ENCODE assay signal across 9 cellular contexts in genomic region chr3:39065197-39065596, GRCh38. TPM values are rescaled to one million over a fixed set of nuclear protein-coding genes. Genes with fewer than 3 reads are reported as not detected.
A peak's percentile ranks its signal among the peaks of the same experiment; 100 is the strongest.
DNase-seq lines count a peak whose midpoint lies in the region; ATAC-seq and TF ChIP-seq lines count a peak whose summit lies in the region.
"Had no signal": no experiment of that assay in that cellular context is flagged by ENCODE, and none has a peak within 500 bp of the region (broad histone marks: within the 10 kb centered on the region; RNA-seq: fewer than 3 reads in every experiment).

No MANE protein-coding gene starts in this region.

- no peaks in the 10 kb centered on the region for H3K36me3 ChIP-seq in MG63

- H3K4me3 ChIP-seq in MG63 = no peak overlapping the region
- H3K4me3 ChIP-seq: Peyer's patch had no signal

- H3K4me3 Mint-ChIP-seq in HFFc6 = no peak overlapping the region

- TF ChIP-seq CTCF in GM12872 (IDR thresholded peaks at IDR 0.05; ENCODE audit: insufficient read depth, low read depth, low read length) (peak; percentile 75), HFFc6 (IDR thresholded peaks at IDR 0.05) (peak; percentile 58)

- H3K27me3 Mint-ChIP-seq in HFFc6 (ENCODE audit: insufficient read depth) = no peaks in the 10 kb centered on the region; the same call in 1 of the 2 replicates

- H3K4me1 Mint-ChIP-seq in HFFc6 (ENCODE audit: low read depth) = peaks cover 42% of the 10 kb centered on the region

- ATAC-seq in left lobe of liver = peak; percentile 65

- peaks cover 8% of the 10 kb centered on the region for H3K36me3 Mint-ChIP-seq in HFFc6 (ENCODE audit: low read depth)

- DNase-seq in AG08396 (ENCODE audit: low spot score) = peak; percentile 68
- DNase-seq in HFFc6 = peak; percentile 46
- peak; percentile 1 for DNase-seq in MG63
- peak; percentile 12 for DNase-seq in activated naive CD4-positive, alpha-beta T cell treated with anti-CD3 and anti-CD28 coated beads, Interleukin-2, amount 50 U/mL, for 16 hours
- no peak for DNase-seq in left lobe of liver (ENCODE audit: low spot score)
- no peak for DNase-seq in retina
- no peak for DNase-seq in NCI-H345 treated with DMSO at 0.1 percent for 48 hours (lab: John Stamatoyannopoulos, UW; ENCODE audit: unreplicated experiment)

- no peaks in the 10 kb centered on the region for H3K27me3 ChIP-seq in MG63
- H3K27me3 ChIP-seq: Peyer's patch had no signal

- H3K9me3 Mint-ChIP-seq in HFFc6 = no peaks in the 10 kb centered on the region

- H3K9me3 ChIP-seq in MG63 = no peaks in the 10 kb centered on the region
- H3K9me3 ChIP-seq: Peyer's patch had no signal

- H3K27ac Mint-ChIP-seq in HFFc6 = peak overlapping the region; percentile 55

RNA-seq across cellular contexts. Expression of gene WDR48, which starts 13.4 kb away (rescaled TPM):
- 10 to 100 TPM; 25.7 to 29.1 (median 28.1) TPM for total RNA-seq in HFFc6 (2021; fragmentation: NEBNext Ultra II Directional; extraction: Animal tissue kit (Norgen Biotek cat#: 25700))
- total RNA-seq in MG63 (2014; rRNA removed; shearing (Covaris generic); ENCODE audit: low replicate concordance) = 9.3 and 20.7 TPM in 2 replicates
- total RNA-seq in left lobe of liver = 12.1 TPM

RNA-seq across cellular contexts. Expression of gene SCN11A, which starts 13.5 kb away (rescaled TPM):
- total RNA-seq in HFFc6 (2021; fragmentation: NEBNext Ultra II Directional; extraction: Animal tissue kit (Norgen Biotek cat#: 25700)) = not detected
- total RNA-seq in MG63 (2014; rRNA removed; shearing (Covaris generic); ENCODE audit: low replicate concordance) = not detected in 2 replicates
- total RNA-seq in left lobe of liver = 0.15 TPM

RNA-seq across cellular contexts. Expression of gene GORASP1, which starts 42.2 kb away (rescaled TPM):
- 10 to 100 TPM; 42.7 to 52.1 (median 47.0) TPM for total RNA-seq in HFFc6 (2021; fragmentation: NEBNext Ultra II Directional; extraction: Animal tissue kit (Norgen Biotek cat#: 25700))
- 11.4 and 19.4 TPM in 2 replicates for total RNA-seq in MG63 (2014; rRNA removed; shearing (Covaris generic); ENCODE audit: low replicate concordance)
- 39.4 TPM for total RNA-seq in left lobe of liver

RNA-seq across cellular contexts. Expression of gene TTC21A, which starts 42.3 kb away (rescaled TPM):
- total RNA-seq in HFFc6 (2021; fragmentation: NEBNext Ultra II Directional; extraction: Animal tissue kit (Norgen Biotek cat#: 25700)) = 1 to 10 TPM in 5 of 6 experiments, under 1 TPM in 1; 0.91 to 2.2 (median 1.8) TPM
- 0.32 and 0.40 TPM in 2 replicates for total RNA-seq in MG63 (2014; rRNA removed; shearing (Covaris generic); ENCODE audit: low replicate concordance)
- 2.3 TPM for total RNA-seq in left lobe of liver

Comparison
In these comparisons a context has a peak if more than half of its experiments do, and no peak if none do; other contexts are left out.
1. DNase-seq: peak in AG08396 (single experiment), HFFc6 (single experiment), MG63 (single experiment) and activated naive CD4-positive, alpha-beta T cell treated with anti-CD3 and anti-CD28 coated beads, Interleukin-2, amount 50 U/mL, for 16 hours (single experiment); none in left lobe of liver (single experiment), retina (single experiment) and NCI-H345 treated with DMSO at 0.1 percent for 48 hours (single experiment).